ENCODE assay signal across 1 cellular context in genomic region chr10:80502621-80503583, GRCh38.
TF ChIP-seq lines count a peak whose summit lies in the region.

No MANE protein-coding gene starts in this region.

TF ChIP-seq in SK-N-SH, 30 proteins besides CTCF, POLR2A, EP300 and RAD21:
- no peak for TF ChIP-seq FOSL2 (IDR thresholded peaks at IDR 0.05; ENCODE audit: borderline replicate concordance, low read depth)
- no peak for TF ChIP-seq RFX5 (IDR thresholded peaks at IDR 0.05; ENCODE audit: low read length)
- no peak for TF ChIP-seq CHD2 (IDR thresholded peaks at IDR 0.05; ENCODE audit: low read length, partially characterized antibody)
- no peak for TF ChIP-seq ZBTB33 (IDR thresholded peaks at IDR 0.05; ENCODE audit: borderline replicate concordance, low read depth)
- no peak for TF ChIP-seq RXRA (IDR thresholded peaks at IDR 0.05; ENCODE audit: borderline replicate concordance, low read depth)
- no peak for TF ChIP-seq USF2 (IDR thresholded peaks at IDR 0.05; ENCODE audit: borderline replicate concordance, low read depth, low read length)
- no peak for TF ChIP-seq GATA2 (CRISPR knock-in tag; IDR thresholded peaks at IDR 0.05)
- no peak for TF ChIP-seq REST (IDR thresholded peaks at IDR 0.05; ENCODE audit: low read depth, low read length)
- TF ChIP-seq RCOR1 (IDR thresholded peaks at IDR 0.05; ENCODE audit: low read length) = no peak
- TF ChIP-seq IRF3 (IDR thresholded peaks at IDR 0.05; ENCODE audit: low read depth, low read length) = no peak
- TF ChIP-seq NFIC (IDR thresholded peaks at IDR 0.05; ENCODE audit: borderline replicate concordance) = no peak
- TF ChIP-seq JUND (IDR thresholded peaks at IDR 0.05) = no peak
- TF ChIP-seq MEF2A (IDR thresholded peaks at IDR 0.05; ENCODE audit: borderline replicate concordance, low read depth) = no peak
